ENCODE assay signal across 28 cellular contexts in the genomic region with DNA sequence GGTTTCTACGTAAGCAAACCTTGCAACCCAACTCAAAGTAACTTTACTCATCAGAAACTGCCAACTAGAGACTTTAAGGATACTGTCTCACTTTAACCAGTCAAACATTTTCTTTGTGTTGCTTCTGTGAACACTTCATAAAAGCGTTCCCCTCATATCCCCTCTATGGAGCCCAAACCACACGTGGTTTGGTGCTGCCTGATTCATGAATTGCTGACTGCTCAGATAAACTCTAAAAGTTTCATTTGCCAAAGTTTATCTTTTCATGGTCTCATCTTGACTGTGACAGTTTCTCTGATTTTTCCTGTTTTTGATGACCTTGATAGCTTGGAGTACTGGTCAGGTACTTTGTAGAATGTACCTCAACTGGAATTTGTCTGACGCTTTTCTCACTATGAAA.
"Had no signal": no experiment of that assay in that cellular context is flagged by ENCODE, and none has a peak within 500 bp of the region (broad histone marks: within the 10 kb centered on the region; RNA-seq: fewer than 3 reads in every experiment).

No MANE protein-coding gene starts in this region.

- H3K9me3 ChIP-seq: colonic mucosa, esophagus muscularis mucosa, esophagus squamous epithelium, gastrocnemius medialis, gastroesophageal sphincter, heart left ventricle had no signal

- FAIRE-seq: colon, endothelial cell of umbilical vein, frontal cortex had no signal

- H3K4me3 ChIP-seq: colonic mucosa, coronary artery, dorsolateral prefrontal cortex, esophagus muscularis mucosa, esophagus squamous epithelium, gastrocnemius medialis, gastroesophageal sphincter, heart left ventricle, heart right ventricle, hepatocyte had no signal

- H3K4me2 ChIP-seq: hepatocyte had no signal

- DNase-seq: colonic mucosa; cortex of kidney; dermis blood vessel endothelial cell; dorsolateral prefrontal cortex; effector CD4-positive, alpha-beta T cell; effector CD8-positive, alpha-beta T cell; effector memory CD4-positive, alpha-beta T cell; effector memory CD8-positive, alpha-beta T cell; endodermal cell; erythroblast; esophagus squamous epithelium; foreskin fibroblast; foreskin keratinocyte; foreskin melanocyte; gastrocnemius medialis; glutamatergic neuron; head of caudate nucleus; heart left ventricle; heart right ventricle had no signal

- H3K27ac ChIP-seq: colonic mucosa, coronary artery, dorsolateral prefrontal cortex, epithelial cell of prostate, esophagus muscularis mucosa, esophagus squamous epithelium, foreskin keratinocyte, gastrocnemius medialis, gastroesophageal sphincter, heart left ventricle, heart right ventricle, hepatocyte had no signal

- ATAC-seq: effector memory CD8-positive, alpha-beta T cell; esophagus mucosa; foreskin keratinocyte; gastrocnemius medialis; gastroesophageal sphincter; heart left ventricle; heart right ventricle had no signal

- H3K36me3 ChIP-seq: colonic mucosa, esophagus squamous epithelium, gastrocnemius medialis had no signal

- H3K79me2 ChIP-seq: hepatocyte had no signal

- H3K27me3 ChIP-seq: colonic mucosa, dorsolateral prefrontal cortex, esophagus muscularis mucosa, esophagus squamous epithelium, gastrocnemius medialis, gastroesophageal sphincter, heart left ventricle, heart right ventricle, hepatocyte had no signal

- H3K4me1 ChIP-seq: colonic mucosa, esophagus squamous epithelium, foreskin keratinocyte, gastrocnemius medialis, gastroesophageal sphincter had no signal

- H2AFZ ChIP-seq: hepatocyte had no signal
